15 cellular contexts compared by ENCODE assay signal in genomic region chr16:70809392-70810060, GRCh38. TPM values are rescaled to one million over a fixed set of nuclear protein-coding genes. Genes with fewer than 3 reads are reported as not detected.
DNase-seq lines count a peak whose midpoint lies in the region; ATAC-seq and TF ChIP-seq lines count a peak whose summit lies in the region.
"Had no signal": no experiment of that assay in that cellular context is flagged by ENCODE, and none has a peak within 500 bp of the region (broad histone marks: within the 10 kb centered on the region; RNA-seq: fewer than 3 reads in every experiment).

No MANE protein-coding gene starts in this region.

- H3K36me3 ChIP-seq in endodermal cell (ENCODE audit: control insufficient read depth, insufficient read depth, low read length), result no peaks in the 10 kb centered on the region
- H3K36me3 ChIP-seq: HAP-1, spleen, thoracic aorta had no signal

- peaks cover 46% of the 10 kb centered on the region for H3K27me3 ChIP-seq in endodermal cell (ENCODE audit: control insufficient read depth, insufficient read depth, low read length, poor library complexity, severe bottlenecking)

- H3K36me3 Mint-ChIP-seq in endodermal cell (ENCODE audit: low read depth), result no peaks in the 10 kb centered on the region

- H3K27ac Mint-ChIP-seq in endodermal cell, result no peak overlapping the region

- H3K27me3 Mint-ChIP-seq in endodermal cell (ENCODE audit: insufficient read depth), result peaks cover 48% of the 10 kb centered on the region

- H3K4me1 ChIP-seq in endodermal cell (ENCODE audit: control insufficient read depth, insufficient read depth, low read length), result no peaks in the 10 kb centered on the region
- H3K4me1 ChIP-seq: Caco-2, HAP-1, spleen had no signal

- ATAC-seq in HG03565 (IDR thresholded peaks at IDR 0.05; ENCODE audit: unreplicated experiment), result peak; percentile 60

- TF ChIP-seq CTCF in GM20000 (IDR thresholded peaks at IDR 0.05; ENCODE audit: extremely low read depth, missing control alignments) (no peak), endodermal cell (conservative IDR thresholded peaks at IDR 0.05) (no peak)

- peaks cover 2% of the 10 kb centered on the region for H3K9me3 Mint-ChIP-seq in endodermal cell

- H3K9ac ChIP-seq in endodermal cell (ENCODE audit: extremely low read depth, low read length, poor library complexity, severe bottlenecking), result no peak overlapping the region

- no peak overlapping the region for H3K27ac ChIP-seq in endodermal cell (ENCODE audit: low read depth, low read length)
- H3K27ac ChIP-seq: spleen, thoracic aorta had no signal

- H3K4me1 Mint-ChIP-seq in endodermal cell, result no peaks in the 10 kb centered on the region

- H3K4me3 Mint-ChIP-seq in endodermal cell, result no peak overlapping the region

- no peak overlapping the region for H3K4me3 ChIP-seq in endodermal cell (ENCODE audit: low read length)
- H3K4me3 ChIP-seq: HAP-1, spleen, thoracic aorta had no signal

- DNase-seq in NCI-H2107 treated with DMSO at 0.1 percent for 48 hours (lab: John Stamatoyannopoulos, UW; ENCODE audit: unreplicated experiment) (peak; percentile 23), NCI-H2107 (lab: John Stamatoyannopoulos, UW) (no peak), GM20000 (ENCODE audit: low spot score) (peak; percentile 41), endodermal cell (peak; percentile 28), SHP77 (lab: John Stamatoyannopoulos, UW) (no peak), activated gamma-delta T cell treated with Interleukin-2 at 50 U/mL for 16 hours (no peak), cerebellum (ENCODE audit: low spot score) (no peak)
- DNase-seq: activated CD4-positive, alpha-beta T cell treated with anti-CD3 and anti-CD28 coated beads for 4 hours; Caco-2; NCI-H2081 treated with DMSO at 0.1 percent for 48 hours; occipital lobe; spleen had no signal

- WGBS in endodermal cell (ENCODE audit: insufficient coverage in 1 of 2, insufficient read length in 1 of 2), 2 experiments, result 74 to 77% methylated on average over 9 of the region's 9 CpGs

- no peaks in the 10 kb centered on the region for H3K9me3 ChIP-seq in endodermal cell (ENCODE audit: control insufficient read depth, low read length)
- H3K9me3 ChIP-seq: HAP-1, spleen, thoracic aorta had no signal

RNA-seq across cellular contexts. Expression of gene VAC14, which starts 8.6 kb away (rescaled TPM):
- total RNA-seq in endodermal cell (10 to 100 TPM; 47.5 to 48.7 TPM), cerebellum (22.9 TPM)
- polyA plus RNA-seq in endodermal cell (2013, experiment 1 of 2), result 46.2 TPM
- polyA plus RNA-seq in endodermal cell (2013, experiment 2 of 2), result 42.4 TPM

Comparison
In these comparisons a context has a peak if more than half of its experiments do, and no peak if none do; other contexts are left out.
1. DNase-seq: peak in NCI-H2107 treated with DMSO at 0.1 percent for 48 hours (single experiment), GM20000 (single experiment) and endodermal cell (single experiment); none in NCI-H2107 (single experiment), SHP77 (0 of 2), activated gamma-delta T cell treated with Interleukin-2 at 50 U/mL for 16 hours (single experiment) and cerebellum (single experiment).